20 cellular contexts compared by ENCODE assay signal in genomic region chr11:73804712-73805111, GRCh38. TPM values are rescaled to one million over a fixed set of nuclear protein-coding genes. Genes with fewer than 3 reads are reported as not detected.
A peak's percentile ranks its signal among the peaks of the same experiment; 100 is the strongest.
DNase-seq lines count a peak whose midpoint lies in the region; ATAC-seq, FAIRE-seq and TF ChIP-seq lines count a peak whose summit lies in the region.
"Had no signal": no experiment of that assay in that cellular context is flagged by ENCODE, and none has a peak within 500 bp of the region (broad histone marks: within the 10 kb centered on the region; RNA-seq: fewer than 3 reads in every experiment).

No MANE protein-coding gene starts in this region.

- intact Hi-C loops in Caco-2 (cut with micrococcal nuclease; ENCODE audit: unreplicated experiment) (no loop called here), natural killer cell (cut with micrococcal nuclease) (no loop called here)

- CTCF ChIA-PET in Caco-2 (lab: Charles Lee), result no interaction called here

- H3K36me3 ChIP-seq in Caco-2 (ENCODE audit: control insufficient read depth, insufficient read depth, low read length), result no peaks in the 10 kb centered on the region; the same call in 1 of the 2 replicates

- no peaks in the 10 kb centered on the region for H3K27me3 ChIP-seq in Caco-2 (replicated peaks; ENCODE audit: control insufficient read depth, insufficient read depth, low read length)

- BruUV-seq in Caco-2 (replicated peaks; lab: Mats Ljungman, UMichigan), result no TSS peak

- no peak overlapping the region for H3K4me3 ChIP-seq in Caco-2 (ENCODE audit: low read depth, low read length)
- H3K4me3 ChIP-seq: GM23248 had no signal

- H3K4me1 ChIP-seq in Caco-2, result peaks cover 5% of the 10 kb centered on the region; the same call in 1 of the 2 replicates

- H3K27ac Mint-ChIP-seq in Caco-2 (ENCODE audit: unreplicated experiment) (peak overlapping the region; percentile 40), chondrocyte (ENCODE audit: unreplicated experiment) (peak overlapping the region; percentile 71), natural killer cell (no peak overlapping the region)
- H3K27ac Mint-ChIP-seq: CD4-positive, CD25-positive, alpha-beta regulatory T cell had no signal

- peak; percentile 9 for FAIRE-seq in GM12892 (lab: Jason Lieb, UNC)
- FAIRE-seq: HTR-8/SVneo had no signal

- POLR2A ChIA-PET in Caco-2 (lab: Charles Lee), result interaction anchor here (0.5 to 1.0 kb wide), 2 partner anchors 17 to 25 kb away, joined by 3 read pairs; no protein-coding TSS in a partner anchor

- H3K36me3 Mint-ChIP-seq in Caco-2 (ENCODE audit: insufficient read depth, unreplicated experiment) (peaks cover 6% of the 10 kb centered on the region), chondrocyte (ENCODE audit: low read depth) (peaks cover 4% of the 10 kb centered on the region), natural killer cell (no peaks in the 10 kb centered on the region)

- TF ChIP-seq POLR2A in GM12892 (IDR thresholded peaks at IDR 0.05; ENCODE audit: low read depth, low read length), result no peak

- DNase-seq in Caco-2 (no peak), GM12892 (ENCODE audit: insufficient read length) (no peak), NCI-H146 treated with DMSO at 0.1 percent for 48 hours (lab: John Stamatoyannopoulos, UW; ENCODE audit: unreplicated experiment) (peak; percentile 58), chondrocyte (ENCODE audit: low spot score) (no peak), natural killer cell (no peak)
- DNase-seq: CD4-positive, CD25-positive, alpha-beta regulatory T cell; DMS79; GM23248; IMR-90; NCI-H1092 treated with DMSO at 0.1 percent for 48 hours; NCI-H1694 treated with DMSO at 0.1 percent for 48 hours; NCI-H2081 treated with DMSO at 0.1 percent for 48 hours; NCI-H510A; NCI-H82; OCI-M1; Right ventricle myocardium superior had no signal

- ATAC-seq in GM18867 (IDR thresholded peaks at IDR 0.05; ENCODE audit: unreplicated experiment) (no peak), natural killer cell (no peak), HG03342 (IDR thresholded peaks at IDR 0.05; ENCODE audit: unreplicated experiment) (no peak)
- ATAC-seq: HCT116 had no signal

- no peak overlapping the region for H3K4me3 Mint-ChIP-seq in Caco-2 (ENCODE audit: unreplicated experiment)
- H3K4me3 Mint-ChIP-seq in chondrocyte (ENCODE audit: unreplicated experiment), result no peak overlapping the region
- no peak overlapping the region for H3K4me3 Mint-ChIP-seq in natural killer cell
- H3K4me3 Mint-ChIP-seq: CD4-positive, CD25-positive, alpha-beta regulatory T cell had no signal

- H3K27me3 Mint-ChIP-seq in Caco-2 (ENCODE audit: insufficient read depth, unreplicated experiment) (no peaks in the 10 kb centered on the region), chondrocyte (ENCODE audit: low read depth) (no peaks in the 10 kb centered on the region), natural killer cell (ENCODE audit: low read depth in 2 of 2) (no peaks in the 10 kb centered on the region)
- H3K27me3 Mint-ChIP-seq: CD4-positive, CD25-positive, alpha-beta regulatory T cell had no signal

- H3K4me1 Mint-ChIP-seq in Caco-2 (ENCODE audit: low read depth, unreplicated experiment) (peaks cover 8% of the 10 kb centered on the region), chondrocyte (ENCODE audit: low read depth) (peaks cover 5% of the 10 kb centered on the region), natural killer cell (peaks cover 5 to 7% of the 10 kb centered on the region in 2 donors)

- TF ChIP-seq CTCF in Caco-2 (IDR thresholded peaks at IDR 0.05; ENCODE audit: insufficient read depth in 1 of 2, low read depth in 1 of 2, low read length in 1 of 2, severe bottlenecking in 1 of 2, unreplicated experiment in 1 of 2) (no peak), chondrocyte (IDR thresholded peaks at IDR 0.05) (no peak), natural killer cell (IDR thresholded peaks at IDR 0.05) (no peak)

- H3K9me3 ChIP-seq in Caco-2, result no peaks in the 10 kb centered on the region

- H3K9me3 Mint-ChIP-seq in Caco-2 (ENCODE audit: unreplicated experiment) (no peaks in the 10 kb centered on the region), chondrocyte (ENCODE audit: low read depth) (no peaks in the 10 kb centered on the region), natural killer cell (no peaks in the 10 kb centered on the region)
- H3K9me3 Mint-ChIP-seq: CD4-positive, CD25-positive, alpha-beta regulatory T cell had no signal

RNA-seq across cellular contexts. Expression of gene MRPL48, which starts 17.0 kb away (rescaled TPM):
- total RNA-seq in Caco-2 (2022) (111 and 113 TPM in 2 replicates), chondrocyte (21.2 to 29.8 TPM (median 25.8 TPM) in 3 replicates), natural killer cell (10 to 100 TPM; 19.5 to 24.9 (median 21.2) TPM)
- polyA plus RNA-seq in GM12892 (2012; ENCODE audit: missing spikeins), result 83.3 TPM

RNA-seq across cellular contexts. Expression of gene RAB6A, which starts 43.8 kb away (rescaled TPM):
- total RNA-seq in Caco-2 (2022) (210 and 227 TPM in 2 replicates), chondrocyte (173 to 188 TPM (median 185 TPM) in 3 replicates), natural killer cell (100 to 1,000 TPM in 1 of 3 donors, 10 to 100 TPM in 2; 72.2 to 107 (median 97.7) TPM)
- 43.3 TPM for polyA plus RNA-seq in GM12892 (2012; ENCODE audit: missing spikeins)

Comparison
In these comparisons a context has a peak if more than half of its experiments do, and no peak if none do; other contexts are left out.
1. H3K27ac Mint-ChIP-seq: peak in Caco-2 (single experiment) and chondrocyte (single experiment); none in natural killer cell (0 of 2).